In the genomic region with DNA sequence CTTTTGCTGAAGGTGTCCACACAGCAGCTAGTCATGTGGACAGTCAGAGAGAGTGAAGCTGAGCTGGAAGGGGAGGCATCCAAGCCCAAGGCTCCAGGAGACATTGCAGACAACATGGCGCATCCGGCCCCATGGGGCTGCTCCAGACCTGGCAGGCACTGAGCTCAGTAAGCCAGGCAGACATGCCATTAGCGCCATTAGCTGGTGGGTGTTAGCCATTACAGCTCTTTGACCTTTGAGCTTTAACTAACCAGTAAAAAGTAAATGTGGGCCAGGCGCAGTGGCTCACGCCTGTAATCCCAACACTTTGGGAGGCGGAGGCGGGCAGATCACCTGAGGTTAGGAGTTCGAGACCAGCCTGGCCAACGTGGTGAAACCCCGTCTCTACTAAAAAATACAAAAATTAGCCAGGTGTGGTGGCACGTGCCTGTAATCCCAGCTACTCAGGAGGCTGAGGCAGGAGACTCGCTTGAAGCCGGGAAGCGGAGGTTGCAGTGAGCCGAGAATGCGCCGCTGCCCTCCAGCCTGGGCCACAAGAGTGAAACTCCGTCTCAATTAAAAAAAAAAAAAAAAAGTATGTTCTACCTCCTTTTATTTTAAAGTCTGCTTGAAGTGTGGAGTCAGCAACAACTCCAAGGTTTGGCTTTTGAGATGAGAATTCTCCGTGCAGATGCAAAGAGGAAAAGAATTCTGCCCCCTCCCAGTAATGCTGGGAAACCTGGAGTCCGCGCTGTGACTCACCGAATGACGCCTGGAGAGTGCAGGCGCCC, we compare ENCODE assay signal across 10 cellular contexts.
DNase-seq lines count a peak whose midpoint lies in the region; ATAC-seq and TF ChIP-seq lines count a peak whose summit lies in the region.
"Had no signal": no experiment of that assay in that cellular context is flagged by ENCODE, and none has a peak within 500 bp of the region (broad histone marks: within the 10 kb centered on the region; RNA-seq: fewer than 3 reads in every experiment).

No MANE protein-coding gene starts in this region.

- no peak overlapping the region for H3K27ac Mint-ChIP-seq in activated naive CD4-positive, alpha-beta T cell treated with anti-CD3 and anti-CD28 coated beads, Interleukin-2, amount 10 ng/mL, durations not matched to agents 7 days and 5 days
- H3K27ac Mint-ChIP-seq: nephron had no signal

- no peaks in the 10 kb centered on the region for H3K27me3 ChIP-seq in Panc1 (ENCODE audit: control insufficient read depth, insufficient read depth, low read length)
- H3K27me3 ChIP-seq in thymus (ENCODE audit: control insufficient read depth, insufficient read depth): no peaks in the 10 kb centered on the region
- H3K27me3 ChIP-seq in body of pancreas: no peaks in the 10 kb centered on the region
- H3K27me3 ChIP-seq: esophagus muscularis mucosa had no signal

- H3K36me3 Mint-ChIP-seq in activated naive CD4-positive, alpha-beta T cell treated with anti-CD3 and anti-CD28 coated beads, Interleukin-2, amount 10 ng/mL, durations not matched to agents 7 days and 5 days: peaks cover 3% of the 10 kb centered on the region

- peaks cover 16% of the 10 kb centered on the region for H3K27me3 Mint-ChIP-seq in activated naive CD4-positive, alpha-beta T cell treated with anti-CD3 and anti-CD28 coated beads, Interleukin-2, amount 10 ng/mL, durations not matched to agents 7 days and 5 days

- H3K4me3 Mint-ChIP-seq in activated naive CD4-positive, alpha-beta T cell treated with anti-CD3 and anti-CD28 coated beads, Interleukin-2, amount 10 ng/mL, durations not matched to agents 7 days and 5 days: peak overlapping the region; percentile 58
- H3K4me3 Mint-ChIP-seq: nephron had no signal

- BruUV-seq in Panc1 (replicated peaks; lab: Mats Ljungman, UMichigan): no TSS peak

- POLR2A ChIA-PET in Panc1 (lab: Charles Lee): no interaction called here

- TF ChIP-seq CTCF in Panc1 (IDR thresholded peaks at IDR 0.05): peak; percentile 24
- TF ChIP-seq CTCF in body of pancreas (IDR thresholded peaks at IDR 0.05): no peak

- intact Hi-C loops in Panc1 (cut with micrococcal nuclease; ENCODE audit: unreplicated experiment) (no loop called here), cardiac septum (cut with DNase I) (no loop called here), body of pancreas (cut with DNase I) (no loop called here)

- H3K9me3 Mint-ChIP-seq in activated naive CD4-positive, alpha-beta T cell treated with anti-CD3 and anti-CD28 coated beads, Interleukin-2, amount 10 ng/mL, durations not matched to agents 7 days and 5 days: peaks cover 3% of the 10 kb centered on the region
- H3K9me3 Mint-ChIP-seq: nephron had no signal

- 60% methylated on average over 24 of the region's 24 CpGs for WGBS in thymus
- WGBS in body of pancreas, 2 donors: 86 to 92% methylated on average over 24 of the region's 24 CpGs

- H3K36me3 ChIP-seq in Panc1 (ENCODE audit: control insufficient read depth, insufficient read depth, low read length) (no peaks in the 10 kb centered on the region), thymus (ENCODE audit: control insufficient read depth, insufficient read depth) (no peaks in the 10 kb centered on the region), body of pancreas (replicated peaks in 1 of 2; ENCODE audit: insufficient read depth in 1 of 2, low read depth in 2 of 2) (no peaks in the 10 kb centered on the region)

- ATAC-seq in Panc1: peak; percentile 48; the same call in 1 of the 2 replicates
- no peak for ATAC-seq in body of pancreas
- ATAC-seq in HG03439 (IDR thresholded peaks at IDR 0.05; ENCODE audit: unreplicated experiment): no peak

- CTCF ChIA-PET in activated naive CD4-positive, alpha-beta T cell treated with anti-CD3 and anti-CD28 coated beads, Interleukin-2, amount 10 ng/mL, durations not matched to agents 7 days and 5 days (lab: Charles Lee): interaction anchor here (0.8 kb wide), 1 partner anchor 330 kb away, joined by 4 read pairs; no protein-coding TSS in a partner anchor
- CTCF ChIA-PET in Panc1 (lab: Charles Lee): interaction anchor here (0.6 to 0.7 kb wide), 2 partner anchors 20 to 172 kb away, joined by 7 to 8 read pairs; no protein-coding TSS in a partner anchor

- no peak overlapping the region for H3K4me3 ChIP-seq in Panc1 (ENCODE audit: low read depth in 2 of 2, low read length in 2 of 2)
- peak overlapping the region; percentile 1 for H3K4me3 ChIP-seq in thymus (ENCODE audit: low read length)
- H3K4me3 ChIP-seq in body of pancreas: no peak overlapping the region

- DNase-seq in activated naive CD4-positive, alpha-beta T cell treated with anti-CD3 and anti-CD28 coated beads, Interleukin-2, amount 10 ng/mL, durations not matched to agents 7 days and 5 days: no peak
- no peak for DNase-seq in activated naive CD4-positive, alpha-beta T cell treated with Interleukin-2 at 50 U/mL for 16 hours
- DNase-seq in Panc1 (ENCODE audit: low read depth, low spot score) (no peak), cardiac septum (ENCODE audit: low spot score) (peak; percentile 80), body of pancreas (no peak)
- DNase-seq in stimulated activated naive CD4-positive, alpha-beta T cell (lab: John Stamatoyannopoulos, UW): no peak

- H3K4me1 ChIP-seq in Panc1 (ENCODE audit: control insufficient read depth, insufficient read depth, low read length) (no peaks in the 10 kb centered on the region), thymus (ENCODE audit: control insufficient read depth, insufficient read depth, low read length) (peaks cover 2% of the 10 kb centered on the region), body of pancreas (no peaks in the 10 kb centered on the region)

- peaks cover 12% of the 10 kb centered on the region for H3K4me1 Mint-ChIP-seq in activated naive CD4-positive, alpha-beta T cell treated with anti-CD3 and anti-CD28 coated beads, Interleukin-2, amount 10 ng/mL, durations not matched to agents 7 days and 5 days
- H3K4me1 Mint-ChIP-seq: nephron had no signal

- in situ Hi-C loops in Panc1 (cut with HindIII; ENCODE audit: low pct_unique_long_range_greater_than_20kb, low sequenced_read_pairs): no loop called here

- H3K27ac ChIP-seq in Panc1 (ENCODE audit: low read length) (no peak overlapping the region), thymus (ENCODE audit: low read depth) (no peak overlapping the region), body of pancreas (no peak overlapping the region)

- TF ChIP-seq POLR2A in body of pancreas (IDR thresholded peaks at IDR 0.05): no peak

- H3K9me3 ChIP-seq in Panc1 (ENCODE audit: control insufficient read depth, insufficient read depth, low read depth, low read length): no peaks in the 10 kb centered on the region
- H3K9me3 ChIP-seq in thymus (ENCODE audit: control insufficient read depth): no peaks in the 10 kb centered on the region
- no peaks in the 10 kb centered on the region for H3K9me3 ChIP-seq in body of pancreas
- H3K9me3 ChIP-seq: esophagus muscularis mucosa had no signal
